Comparison of ENCODE assay signal across 9 cellular contexts in the genomic region with DNA sequence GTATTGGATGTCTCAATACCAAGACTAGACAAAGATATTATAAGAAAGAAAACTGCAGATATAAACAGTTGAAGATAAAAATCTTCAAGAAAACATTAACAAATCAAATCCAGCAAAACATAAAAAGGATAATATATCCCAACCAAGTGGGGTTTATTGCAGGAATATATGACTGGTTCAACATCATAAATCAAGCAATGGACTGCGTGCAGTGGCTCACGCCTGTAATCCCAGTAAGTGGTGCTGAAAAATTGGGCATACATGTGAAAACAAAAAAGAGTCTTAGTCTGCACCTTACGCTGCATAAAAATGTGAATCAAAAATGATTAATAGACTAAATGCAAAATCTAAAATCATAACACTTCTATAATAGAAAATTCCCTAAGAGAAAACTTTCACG.
"Had no signal": no experiment of that assay in that cellular context is flagged by ENCODE, and none has a peak within 500 bp of the region (broad histone marks: within the 10 kb centered on the region; RNA-seq: fewer than 3 reads in every experiment).

No MANE protein-coding gene starts in this region.

- ATAC-seq: GM23338, HCT116 had no signal

- H3K4me3 Mint-ChIP-seq: GM23338, H9, HFFc6 had no signal

- H3K27ac Mint-ChIP-seq: GM23338, H9, HFFc6 had no signal

- H3K4me3 ChIP-seq: GM23248, GM23338, HAP-1 had no signal

- DNase-seq: GM23248, GOT3, H7, H9, HCEC 1CT, HFFc6 had no signal

- H3K4me1 Mint-ChIP-seq: GM23338, H9 had no signal

- H3K27ac ChIP-seq: GM23248 had no signal

- H3K9me3 Mint-ChIP-seq: HFFc6 had no signal

- H3K4me1 ChIP-seq: HAP-1 had no signal

- H3K9ac ChIP-seq: GM23248 had no signal

- H2AFZ ChIP-seq: GM23248, GM23338 had no signal

- H3K9me3 ChIP-seq: HAP-1 had no signal

- H3K36me3 ChIP-seq: HAP-1 had no signal

- H3K4me2 ChIP-seq: GM23338 had no signal
